In the genomic region with DNA sequence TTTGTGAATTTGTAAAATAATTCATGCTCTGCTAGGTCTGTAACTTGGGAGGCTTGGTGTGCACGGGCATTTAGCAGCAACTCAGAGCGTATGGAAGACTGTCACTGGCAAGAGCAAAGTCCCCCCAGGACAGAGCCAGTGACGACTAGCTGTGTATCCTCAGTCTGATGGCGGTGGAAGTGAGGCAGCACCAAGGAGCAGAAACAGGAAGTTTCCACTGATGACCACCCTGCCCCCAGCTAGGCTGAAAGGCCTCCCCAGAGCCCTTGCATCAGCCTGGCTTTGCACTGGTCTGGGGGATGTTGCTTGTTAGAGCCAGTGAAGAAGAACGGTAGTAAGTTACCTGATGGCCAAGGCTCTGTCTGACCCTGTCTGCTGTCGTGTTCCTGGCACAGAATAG, we compare ENCODE assay signal across 10 cellular contexts.
A peak's percentile ranks its signal among the peaks of the same experiment; 100 is the strongest.
DNase-seq lines count a peak whose midpoint lies in the region; ATAC-seq and TF ChIP-seq lines count a peak whose summit lies in the region.
"Had no signal": no experiment of that assay in that cellular context is flagged by ENCODE, and none has a peak within 500 bp of the region (broad histone marks: within the 10 kb centered on the region; RNA-seq: fewer than 3 reads in every experiment).

No MANE protein-coding gene starts in this region.

- H3K27ac ChIP-seq in endodermal cell (ENCODE audit: low read depth, low read length) (no peak overlapping the region), neural progenitor cell (peak overlapping the region; percentile 16), esophagus squamous epithelium (no peak overlapping the region)

- H3K4me1 Mint-ChIP-seq in endodermal cell (peaks cover 17% of the 10 kb centered on the region), neural progenitor cell (peaks cover 38% of the 10 kb centered on the region)

- peaks cover 34% of the 10 kb centered on the region for H4K20me1 ChIP-seq in neural progenitor cell (ENCODE audit: low read depth)

- H3K27ac Mint-ChIP-seq in endodermal cell (peak overlapping the region; percentile 49), neural progenitor cell (no peak overlapping the region)

- 60 to 71% methylated on average over 5 to 6 of the region's 6 CpGs for WGBS in endodermal cell (ENCODE audit: insufficient coverage in 1 of 2, insufficient read length in 1 of 2), 2 experiments
- 54 to 57% methylated on average over 3 to 6 of the region's 6 CpGs for WGBS in esophagus squamous epithelium, 2 donors

- H3K36me3 ChIP-seq in endodermal cell (ENCODE audit: control insufficient read depth, insufficient read depth, low read length) (no peaks in the 10 kb centered on the region), neural progenitor cell (no peaks in the 10 kb centered on the region), esophagus squamous epithelium (no peaks in the 10 kb centered on the region)

- DNase-seq in GF-D8 (lab: John Stamatoyannopoulos, UW), result peak; percentile 51
- DNase-seq in NOMO-1 treated with dmso at 0.1 percent for 144 hours (lab: John Stamatoyannopoulos, UW; ENCODE audit: unreplicated experiment), result peak; percentile 61
- DNase-seq in endodermal cell, result peak; percentile 63
- no peak for DNase-seq in neural progenitor cell (ENCODE audit: low spot score)
- no peak for DNase-seq in D341Med (ENCODE audit: low spot score)
- no peak for DNase-seq in stimulated activated CD4-positive, alpha-beta T cell treated with anti-CD3 and anti-CD28 coated beads, Interleukin-4, amount 100 ng/mL, for 1 hour
- no peak for DNase-seq in esophagus squamous epithelium (lab: John Stamatoyannopoulos, UW)
- DNase-seq: cortex of kidney, NCI-H446 had no signal

- no peaks in the 10 kb centered on the region for H3K9me3 ChIP-seq in endodermal cell (ENCODE audit: control insufficient read depth, low read length)
- H3K9me3 ChIP-seq in neural progenitor cell (ENCODE audit: low read depth), result no peaks in the 10 kb centered on the region
- H3K9me3 ChIP-seq in esophagus squamous epithelium, result no peaks in the 10 kb centered on the region

- no peak for TF ChIP-seq POLR2A in esophagus squamous epithelium (IDR thresholded peaks at IDR 0.05)

- H3K4me3 ChIP-seq in endodermal cell (ENCODE audit: low read length) (no peak overlapping the region), neural progenitor cell (no peak overlapping the region), esophagus squamous epithelium (no peak overlapping the region)

- TF ChIP-seq CTCF in endodermal cell (conservative IDR thresholded peaks at IDR 0.05) (no peak), neural progenitor cell (IDR thresholded peaks at IDR 0.05) (no peak), esophagus squamous epithelium (IDR thresholded peaks at IDR 0.05) (no peak)

- H3K4me1 ChIP-seq in endodermal cell (ENCODE audit: control insufficient read depth, insufficient read depth, low read length) (no peaks in the 10 kb centered on the region), neural progenitor cell (peaks cover 23% of the 10 kb centered on the region), esophagus squamous epithelium (peaks cover 6 to 43% (median 10%) of the 10 kb centered on the region in 3 donors)

- H3K4me2 ChIP-seq in neural progenitor cell, result no peak overlapping the region

- H3K9ac ChIP-seq in endodermal cell (ENCODE audit: extremely low read depth, low read length, poor library complexity, severe bottlenecking) (no peak overlapping the region), neural progenitor cell (no peak overlapping the region)

- H3K4me3 Mint-ChIP-seq in endodermal cell (no peak overlapping the region), neural progenitor cell (no peak overlapping the region)

- H3K27me3 Mint-ChIP-seq in endodermal cell (ENCODE audit: insufficient read depth), result no peaks in the 10 kb centered on the region
- H3K27me3 Mint-ChIP-seq in neural progenitor cell (ENCODE audit: insufficient read depth, low read depth), result no peaks in the 10 kb centered on the region

- no peaks in the 10 kb centered on the region for H3K9me3 Mint-ChIP-seq in endodermal cell
- H3K9me3 Mint-ChIP-seq in neural progenitor cell, result no peaks in the 10 kb centered on the region

- H3K27me3 ChIP-seq in endodermal cell (ENCODE audit: control insufficient read depth, insufficient read depth, low read length, poor library complexity, severe bottlenecking) (no peaks in the 10 kb centered on the region), neural progenitor cell (no peaks in the 10 kb centered on the region), esophagus squamous epithelium (no peaks in the 10 kb centered on the region)

- peaks cover 61% of the 10 kb centered on the region for H3K79me2 ChIP-seq in neural progenitor cell (ENCODE audit: low read depth)

- intact Hi-C loops in esophagus squamous epithelium (cut with DNase I), result loop anchor here (5.0 kb wide), 2 partner anchors 56 to 94 kb away; no protein-coding TSS in a partner anchor

- H3F3A ChIP-seq in neural progenitor cell (ENCODE audit: low read depth), result no peaks in the 10 kb centered on the region

- H3K36me3 Mint-ChIP-seq in endodermal cell (ENCODE audit: low read depth) (no peaks in the 10 kb centered on the region), neural progenitor cell (no peaks in the 10 kb centered on the region)

- H2AFZ ChIP-seq in neural progenitor cell (replicated peaks), result no peak overlapping the region

- no peak for ATAC-seq in HG03571 (IDR thresholded peaks at IDR 0.05; ENCODE audit: unreplicated experiment)

Comparison
In these comparisons a context has a peak if more than half of its experiments do, and no peak if none do; other contexts are left out.
1. DNase-seq: peak in GF-D8 (single experiment), NOMO-1 treated with dmso at 0.1 percent for 144 hours (single experiment) and endodermal cell (single experiment); none in neural progenitor cell (single experiment), D341Med (single experiment), stimulated activated CD4-positive, alpha-beta T cell treated with anti-CD3 and anti-CD28 coated beads, Interleukin-4, amount 100 ng/mL, for 1 hour (single experiment) and esophagus squamous epithelium (single experiment).